ENCODE assay signal across 1 cellular context in the genomic region with DNA sequence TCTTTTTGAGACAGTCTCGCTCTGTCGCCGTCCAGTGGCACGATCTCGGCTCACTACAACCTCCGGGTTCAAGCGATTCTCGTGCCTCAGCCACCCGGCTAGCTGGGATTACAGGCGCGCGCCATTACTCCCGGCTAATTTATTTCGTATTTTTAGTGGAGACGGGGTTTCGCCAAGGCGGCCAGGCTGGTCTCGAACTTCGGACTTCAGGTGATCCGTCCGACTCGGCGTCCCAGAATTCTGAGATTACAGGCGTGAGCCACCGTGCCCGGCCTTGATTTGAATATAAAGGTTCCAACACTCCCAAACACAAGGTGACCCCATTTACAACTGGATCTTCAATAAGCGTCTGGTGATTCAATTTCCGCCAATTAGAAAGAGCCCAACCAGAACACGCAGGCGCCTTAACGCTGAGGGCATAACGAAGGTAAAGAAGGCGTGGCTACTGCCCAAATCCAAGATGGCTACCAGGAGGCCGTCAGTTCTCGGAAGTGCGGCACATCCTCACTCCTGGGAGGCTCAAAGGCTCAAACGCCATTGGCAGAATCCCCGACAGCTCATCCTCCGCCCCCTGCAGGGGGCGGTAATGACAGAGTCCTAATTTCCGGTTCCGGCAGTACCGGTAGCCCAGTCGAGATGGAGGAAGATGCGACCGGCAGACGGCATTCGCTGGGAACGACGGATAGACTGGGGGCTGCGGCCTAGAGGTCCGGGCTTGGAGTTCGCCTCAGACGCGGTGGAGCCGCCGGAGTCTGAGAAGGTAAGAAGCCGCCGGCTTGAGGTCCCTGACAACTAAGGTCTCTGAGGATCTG.
TF ChIP-seq lines count a peak whose summit lies in the region.

A gene with protein sequence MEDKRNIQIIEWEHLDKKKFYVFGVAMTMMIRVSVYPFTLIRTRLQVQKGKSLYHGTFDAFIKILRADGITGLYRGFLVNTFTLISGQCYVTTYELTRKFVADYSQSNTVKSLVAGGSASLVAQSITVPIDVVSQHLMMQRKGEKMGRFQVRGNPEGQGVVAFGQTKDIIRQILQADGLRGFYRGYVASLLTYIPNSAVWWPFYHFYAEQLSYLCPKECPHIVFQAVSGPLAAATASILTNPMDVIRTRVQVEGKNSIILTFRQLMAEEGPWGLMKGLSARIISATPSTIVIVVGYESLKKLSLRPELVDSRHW (plus strand): TSS at position 617 of the 812 bp plus-strand sequence. CDS start 5,744 bp downstream, outside the sequence.

TF ChIP-seq in K562, 482 proteins besides CTCF, POLR2A, EP300 and RAD21 (continued from another document and continues in another):
- TF ChIP-seq, protein P1, sequence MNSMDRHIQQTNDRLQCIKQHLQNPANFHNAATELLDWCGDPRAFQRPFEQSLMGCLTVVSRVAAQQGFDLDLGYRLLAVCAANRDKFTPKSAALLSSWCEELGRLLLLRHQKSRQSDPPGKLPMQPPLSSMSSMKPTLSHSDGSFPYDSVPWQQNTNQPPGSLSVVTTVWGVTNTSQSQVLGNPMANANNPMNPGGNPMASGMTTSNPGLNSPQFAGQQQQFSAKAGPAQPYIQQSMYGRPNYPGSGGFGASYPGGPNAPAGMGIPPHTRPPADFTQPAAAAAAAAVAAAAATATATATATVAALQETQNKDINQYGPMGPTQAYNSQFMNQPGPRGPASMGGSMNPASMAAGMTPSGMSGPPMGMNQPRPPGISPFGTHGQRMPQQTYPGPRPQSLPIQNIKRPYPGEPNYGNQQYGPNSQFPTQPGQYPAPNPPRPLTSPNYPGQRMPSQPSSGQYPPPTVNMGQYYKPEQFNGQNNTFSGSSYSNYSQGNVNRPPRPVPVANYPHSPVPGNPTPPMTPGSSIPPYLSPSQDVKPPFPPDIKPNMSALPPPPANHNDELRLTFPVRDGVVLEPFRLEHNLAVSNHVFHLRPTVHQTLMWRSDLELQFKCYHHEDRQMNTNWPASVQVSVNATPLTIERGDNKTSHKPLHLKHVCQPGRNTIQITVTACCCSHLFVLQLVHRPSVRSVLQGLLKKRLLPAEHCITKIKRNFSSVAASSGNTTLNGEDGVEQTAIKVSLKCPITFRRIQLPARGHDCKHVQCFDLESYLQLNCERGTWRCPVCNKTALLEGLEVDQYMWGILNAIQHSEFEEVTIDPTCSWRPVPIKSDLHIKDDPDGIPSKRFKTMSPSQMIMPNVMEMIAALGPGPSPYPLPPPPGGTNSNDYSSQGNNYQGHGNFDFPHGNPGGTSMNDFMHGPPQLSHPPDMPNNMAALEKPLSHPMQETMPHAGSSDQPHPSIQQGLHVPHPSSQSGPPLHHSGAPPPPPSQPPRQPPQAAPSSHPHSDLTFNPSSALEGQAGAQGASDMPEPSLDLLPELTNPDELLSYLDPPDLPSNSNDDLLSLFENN (IDR thresholded peaks at IDR 0.05; ENCODE audit: low read depth in 2 of 2, low read length in 2 of 2) = no peak
- TF ChIP-seq JUNB (CRISPR knock-in tag; conservative IDR thresholded peaks at IDR 0.05) = no peak
- TF ChIP-seq HDAC1 (IDR thresholded peaks at IDR 0.05) = peak in 1 of 2 experiments; percentile 92; a peak in 2 of 4 replicates
- no peak for TF ChIP-seq HNRNPLL (IDR thresholded peaks at IDR 0.05; ENCODE audit: low read depth, low read length, poor library complexity, severe bottlenecking)
- TF ChIP-seq, protein P2, sequence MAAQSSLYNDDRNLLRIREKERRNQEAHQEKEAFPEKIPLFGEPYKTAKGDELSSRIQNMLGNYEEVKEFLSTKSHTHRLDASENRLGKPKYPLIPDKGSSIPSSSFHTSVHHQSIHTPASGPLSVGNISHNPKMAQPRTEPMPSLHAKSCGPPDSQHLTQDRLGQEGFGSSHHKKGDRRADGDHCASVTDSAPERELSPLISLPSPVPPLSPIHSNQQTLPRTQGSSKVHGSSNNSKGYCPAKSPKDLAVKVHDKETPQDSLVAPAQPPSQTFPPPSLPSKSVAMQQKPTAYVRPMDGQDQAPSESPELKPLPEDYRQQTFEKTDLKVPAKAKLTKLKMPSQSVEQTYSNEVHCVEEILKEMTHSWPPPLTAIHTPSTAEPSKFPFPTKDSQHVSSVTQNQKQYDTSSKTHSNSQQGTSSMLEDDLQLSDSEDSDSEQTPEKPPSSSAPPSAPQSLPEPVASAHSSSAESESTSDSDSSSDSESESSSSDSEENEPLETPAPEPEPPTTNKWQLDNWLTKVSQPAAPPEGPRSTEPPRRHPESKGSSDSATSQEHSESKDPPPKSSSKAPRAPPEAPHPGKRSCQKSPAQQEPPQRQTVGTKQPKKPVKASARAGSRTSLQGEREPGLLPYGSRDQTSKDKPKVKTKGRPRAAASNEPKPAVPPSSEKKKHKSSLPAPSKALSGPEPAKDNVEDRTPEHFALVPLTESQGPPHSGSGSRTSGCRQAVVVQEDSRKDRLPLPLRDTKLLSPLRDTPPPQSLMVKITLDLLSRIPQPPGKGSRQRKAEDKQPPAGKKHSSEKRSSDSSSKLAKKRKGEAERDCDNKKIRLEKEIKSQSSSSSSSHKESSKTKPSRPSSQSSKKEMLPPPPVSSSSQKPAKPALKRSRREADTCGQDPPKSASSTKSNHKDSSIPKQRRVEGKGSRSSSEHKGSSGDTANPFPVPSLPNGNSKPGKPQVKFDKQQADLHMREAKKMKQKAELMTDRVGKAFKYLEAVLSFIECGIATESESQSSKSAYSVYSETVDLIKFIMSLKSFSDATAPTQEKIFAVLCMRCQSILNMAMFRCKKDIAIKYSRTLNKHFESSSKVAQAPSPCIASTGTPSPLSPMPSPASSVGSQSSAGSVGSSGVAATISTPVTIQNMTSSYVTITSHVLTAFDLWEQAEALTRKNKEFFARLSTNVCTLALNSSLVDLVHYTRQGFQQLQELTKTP (IDR thresholded peaks at IDR 0.05; ENCODE audit: low read depth in 1 of 2, partially characterized antibody in 2 of 2) = peak in 1 of 2 experiments; percentile 36
- TF ChIP-seq ESRRA (IDR thresholded peaks at IDR 0.05; ENCODE audit: borderline replicate concordance, low read depth) = peak; percentile 91
- TF ChIP-seq, protein P3, sequence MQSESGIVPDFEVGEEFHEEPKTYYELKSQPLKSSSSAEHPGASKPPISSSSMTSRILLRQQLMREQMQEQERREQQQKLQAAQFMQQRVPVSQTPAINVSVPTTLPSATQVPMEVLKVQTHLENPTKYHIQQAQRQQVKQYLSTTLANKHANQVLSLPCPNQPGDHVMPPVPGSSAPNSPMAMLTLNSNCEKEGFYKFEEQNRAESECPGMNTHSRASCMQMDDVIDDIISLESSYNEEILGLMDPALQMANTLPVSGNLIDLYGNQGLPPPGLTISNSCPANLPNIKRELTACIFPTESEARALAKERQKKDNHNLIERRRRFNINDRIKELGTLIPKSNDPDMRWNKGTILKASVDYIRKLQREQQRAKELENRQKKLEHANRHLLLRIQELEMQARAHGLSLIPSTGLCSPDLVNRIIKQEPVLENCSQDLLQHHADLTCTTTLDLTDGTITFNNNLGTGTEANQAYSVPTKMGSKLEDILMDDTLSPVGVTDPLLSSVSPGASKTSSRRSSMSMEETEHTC (IDR thresholded peaks at IDR 0.05) = no peak
- TF ChIP-seq ZZZ3 (IDR thresholded peaks at IDR 0.05) = 0 out of 2 replicates have a peak, but pooled peaks have one; percentile 68
- 0 out of 2 replicates have a peak, but pooled peaks have one; percentile 59 for TF ChIP-seq ELF2 (CRISPR knock-in tag; IDR thresholded peaks at IDR 0.05)
- TF ChIP-seq TEAD1 (CRISPR knock-in tag; IDR thresholded peaks at IDR 0.05) = 0 out of 4 replicates have a peak, but pooled peaks of 1 of the 2 experiments have one; percentile 65
- TF ChIP-seq TAF9B (IDR thresholded peaks at IDR 0.05; ENCODE audit: partially characterized antibody) = peak; percentile 68
- TF ChIP-seq HMG20A (CRISPR knock-in tag; conservative IDR thresholded peaks at IDR 0.05) = no peak
- TF ChIP-seq, protein P4, sequence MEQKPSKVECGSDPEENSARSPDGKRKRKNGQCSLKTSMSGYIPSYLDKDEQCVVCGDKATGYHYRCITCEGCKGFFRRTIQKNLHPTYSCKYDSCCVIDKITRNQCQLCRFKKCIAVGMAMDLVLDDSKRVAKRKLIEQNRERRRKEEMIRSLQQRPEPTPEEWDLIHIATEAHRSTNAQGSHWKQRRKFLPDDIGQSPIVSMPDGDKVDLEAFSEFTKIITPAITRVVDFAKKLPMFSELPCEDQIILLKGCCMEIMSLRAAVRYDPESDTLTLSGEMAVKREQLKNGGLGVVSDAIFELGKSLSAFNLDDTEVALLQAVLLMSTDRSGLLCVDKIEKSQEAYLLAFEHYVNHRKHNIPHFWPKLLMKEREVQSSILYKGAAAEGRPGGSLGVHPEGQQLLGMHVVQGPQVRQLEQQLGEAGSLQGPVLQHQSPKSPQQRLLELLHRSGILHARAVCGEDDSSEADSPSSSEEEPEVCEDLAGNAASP (IDR thresholded peaks at IDR 0.05) = no peak
- TF ChIP-seq SNIP1 (IDR thresholded peaks at IDR 0.05; ENCODE audit: low read depth) = no peak
- no peak for TF ChIP-seq BRCA1 (IDR thresholded peaks at IDR 0.05)
- no peak for TF ChIP-seq BRCA1 (CRISPR knock-in tag; IDR thresholded peaks at IDR 0.05)
- TF ChIP-seq, protein P5, sequence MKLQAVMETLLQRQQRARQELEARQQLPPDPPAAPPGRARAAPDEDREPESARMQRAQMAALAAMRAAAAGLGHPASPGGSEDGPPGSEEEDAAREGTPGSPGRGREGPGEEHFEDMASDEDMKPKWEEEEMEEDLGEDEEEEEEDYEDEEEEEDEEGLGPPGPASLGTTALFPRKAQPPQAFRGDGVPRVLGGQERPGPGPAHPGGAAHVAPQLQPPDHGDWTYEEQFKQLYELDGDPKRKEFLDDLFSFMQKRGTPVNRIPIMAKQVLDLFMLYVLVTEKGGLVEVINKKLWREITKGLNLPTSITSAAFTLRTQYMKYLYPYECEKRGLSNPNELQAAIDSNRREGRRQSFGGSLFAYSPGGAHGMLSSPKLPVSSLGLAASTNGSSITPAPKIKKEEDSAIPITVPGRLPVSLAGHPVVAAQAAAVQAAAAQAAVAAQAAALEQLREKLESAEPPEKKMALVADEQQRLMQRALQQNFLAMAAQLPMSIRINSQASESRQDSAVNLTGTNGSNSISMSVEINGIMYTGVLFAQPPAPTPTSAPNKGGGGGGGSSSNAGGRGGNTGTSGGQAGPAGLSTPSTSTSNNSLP (IDR thresholded peaks at IDR 0.05; ENCODE audit: borderline replicate concordance, low read depth, low read length) = peak; percentile 60; the same call in 1 of the 2 replicates
- no peak for TF ChIP-seq MAFG (tag; conservative IDR thresholded peaks at IDR 0.05)
- peak; percentile 37; the same call in 1 of the 2 replicates for TF ChIP-seq RAD51 (IDR thresholded peaks at IDR 0.05; ENCODE audit: borderline replicate concordance, low read depth)
- no peak for TF ChIP-seq ZNF174 (CRISPR knock-in tag; IDR thresholded peaks at IDR 0.05)
- TF ChIP-seq, protein P6, sequence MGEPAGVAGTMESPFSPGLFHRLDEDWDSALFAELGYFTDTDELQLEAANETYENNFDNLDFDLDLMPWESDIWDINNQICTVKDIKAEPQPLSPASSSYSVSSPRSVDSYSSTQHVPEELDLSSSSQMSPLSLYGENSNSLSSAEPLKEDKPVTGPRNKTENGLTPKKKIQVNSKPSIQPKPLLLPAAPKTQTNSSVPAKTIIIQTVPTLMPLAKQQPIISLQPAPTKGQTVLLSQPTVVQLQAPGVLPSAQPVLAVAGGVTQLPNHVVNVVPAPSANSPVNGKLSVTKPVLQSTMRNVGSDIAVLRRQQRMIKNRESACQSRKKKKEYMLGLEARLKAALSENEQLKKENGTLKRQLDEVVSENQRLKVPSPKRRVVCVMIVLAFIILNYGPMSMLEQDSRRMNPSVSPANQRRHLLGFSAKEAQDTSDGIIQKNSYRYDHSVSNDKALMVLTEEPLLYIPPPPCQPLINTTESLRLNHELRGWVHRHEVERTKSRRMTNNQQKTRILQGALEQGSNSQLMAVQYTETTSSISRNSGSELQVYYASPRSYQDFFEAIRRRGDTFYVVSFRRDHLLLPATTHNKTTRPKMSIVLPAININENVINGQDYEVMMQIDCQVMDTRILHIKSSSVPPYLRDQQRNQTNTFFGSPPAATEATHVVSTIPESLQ (CRISPR knock-in tag; IDR thresholded peaks at IDR 0.05) = no peak
- TF ChIP-seq GATAD2B (IDR thresholded peaks at IDR 0.05; ENCODE audit: borderline replicate concordance) = no peak
- TF ChIP-seq, protein P7, sequence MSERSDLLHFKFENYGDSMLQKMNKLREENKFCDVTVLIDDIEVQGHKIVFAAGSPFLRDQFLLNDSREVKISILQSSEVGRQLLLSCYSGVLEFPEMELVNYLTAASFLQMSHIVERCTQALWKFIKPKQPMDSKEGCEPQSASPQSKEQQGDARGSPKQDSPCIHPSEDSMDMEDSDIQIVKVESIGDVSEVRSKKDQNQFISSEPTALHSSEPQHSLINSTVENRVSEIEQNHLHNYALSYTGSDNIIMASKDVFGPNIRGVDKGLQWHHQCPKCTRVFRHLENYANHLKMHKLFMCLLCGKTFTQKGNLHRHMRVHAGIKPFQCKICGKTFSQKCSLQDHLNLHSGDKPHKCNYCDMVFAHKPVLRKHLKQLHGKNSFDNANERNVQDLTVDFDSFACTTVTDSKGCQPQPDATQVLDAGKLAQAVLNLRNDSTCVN (CRISPR knock-in tag; IDR thresholded peaks at IDR 0.05) = no peak
- peak in 1 of 2 experiments; percentile 71; a peak in 2 of 4 replicates for TF ChIP-seq MAZ (CRISPR knock-in tag; conservative IDR thresholded peaks at IDR 0.05 in 1 of 2, IDR thresholded peaks at IDR 0.05 in 1 of 2)
- peak; percentile 59 for TF ChIP-seq TRIM28 (IDR thresholded peaks at IDR 0.05)
- TF ChIP-seq POLR2H (tag; IDR thresholded peaks at IDR 0.05; ENCODE audit: low read depth) = peak; percentile 96
- no peak for TF ChIP-seq ARID1B (IDR thresholded peaks at IDR 0.05)
- TF ChIP-seq, protein P8, sequence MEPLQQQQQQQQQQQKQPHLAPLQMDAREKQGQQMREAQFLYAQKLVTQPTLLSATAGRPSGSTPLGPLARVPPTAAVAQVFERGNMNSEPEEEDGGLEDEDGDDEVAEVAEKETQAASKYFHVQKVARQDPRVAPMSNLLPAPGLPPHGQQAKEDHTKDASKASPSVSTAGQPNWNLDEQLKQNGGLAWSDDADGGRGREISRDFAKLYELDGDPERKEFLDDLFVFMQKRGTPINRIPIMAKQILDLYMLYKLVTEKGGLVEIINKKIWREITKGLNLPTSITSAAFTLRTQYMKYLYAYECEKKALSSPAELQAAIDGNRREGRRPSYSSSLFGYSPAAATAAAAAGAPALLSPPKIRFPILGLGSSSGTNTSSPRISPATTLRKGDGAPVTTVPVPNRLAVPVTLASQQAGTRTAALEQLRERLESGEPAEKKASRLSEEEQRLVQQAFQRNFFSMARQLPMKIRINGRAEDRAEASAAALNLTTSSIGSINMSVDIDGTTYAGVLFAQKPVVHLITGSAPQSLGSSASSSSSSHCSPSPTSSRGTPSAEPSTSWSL (CRISPR knock-in tag; IDR thresholded peaks at IDR 0.05; ENCODE audit: borderline replicate concordance) = no peak
- peak; percentile 70 for TF ChIP-seq ETV1 (tag; conservative IDR thresholded peaks at IDR 0.05; ENCODE audit: low read depth)
- TF ChIP-seq ZNF444 (CRISPR knock-in tag; IDR thresholded peaks at IDR 0.05) = no peak
- no peak for TF ChIP-seq SRSF7 (optimal IDR thresholded peaks at IDR 0.05; ENCODE audit: low read depth, low read length)
- no peak for TF ChIP-seq SMC3 (conservative IDR thresholded peaks at IDR 0.05; ENCODE audit: insufficient read depth, low read depth, low read length)
- TF ChIP-seq PHTF2 (CRISPR knock-in tag; IDR thresholded peaks at IDR 0.05) = no peak
- no peak for TF ChIP-seq PTBP1 (IDR thresholded peaks at IDR 0.05; ENCODE audit: low read depth, low read length)
- TF ChIP-seq MTA2 (IDR thresholded peaks at IDR 0.05; ENCODE audit: low read depth) = 0 out of 2 replicates have a peak, but pooled peaks have one; percentile 7
